Comparison of ENCODE assay signal across 8 cellular contexts in the genomic region with DNA sequence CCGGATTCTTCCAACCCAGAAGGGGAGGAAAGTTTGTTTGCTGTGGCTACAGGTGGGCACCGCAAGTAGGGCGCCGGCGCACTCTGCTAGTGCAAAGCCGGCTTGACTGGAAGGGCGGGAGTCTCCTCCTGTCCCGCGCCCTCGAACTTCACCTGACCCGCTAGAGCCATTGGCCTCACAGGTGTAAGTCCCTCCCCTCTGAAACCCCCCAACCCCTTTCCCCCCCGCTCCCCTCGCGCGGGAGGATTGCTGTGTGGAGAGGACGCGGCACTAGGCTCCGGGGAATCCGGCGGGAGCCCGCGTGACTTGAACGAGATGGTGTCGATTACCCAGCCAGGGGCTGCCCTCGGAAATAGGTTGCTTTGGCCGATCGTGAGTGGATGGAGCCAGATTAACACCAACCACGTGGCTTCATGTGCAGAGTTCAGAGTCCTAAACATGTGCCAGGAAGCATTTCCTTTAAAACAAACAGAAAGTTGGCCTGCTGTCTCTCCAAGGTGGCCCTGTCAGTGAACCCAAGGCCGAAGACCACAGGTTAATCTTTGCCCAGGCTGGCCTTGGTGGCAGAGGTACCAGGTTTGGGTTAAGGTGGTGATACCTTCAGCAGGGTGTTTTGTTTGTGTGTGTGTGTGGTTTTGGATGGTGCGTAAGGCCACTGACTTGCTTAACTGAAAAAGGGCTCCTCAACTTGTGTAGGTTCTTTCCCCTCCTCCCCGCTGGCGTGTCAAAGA. TPM values are rescaled to one million over a fixed set of nuclear protein-coding genes. Genes with fewer than 3 reads are reported as not detected.
DNase-seq lines count a peak whose midpoint lies in the region; ATAC-seq and TF ChIP-seq lines count a peak whose summit lies in the region.

No MANE protein-coding gene starts in this region.

- H3K4me3 ChIP-seq in gastroesophageal sphincter (peak overlapping the region; percentile 40 to 65), prostate gland (peak overlapping the region; percentile 66 to 75), urinary bladder (ENCODE audit: low read depth, low read length) (peak overlapping the region; percentile 63)

- H3K36me3 ChIP-seq in gastroesophageal sphincter, result no peaks in the 10 kb centered on the region
- H3K36me3 ChIP-seq in prostate gland, result no peaks in the 10 kb centered on the region
- no peaks in the 10 kb centered on the region for H3K36me3 ChIP-seq in urinary bladder (ENCODE audit: insufficient read depth)

- TF ChIP-seq CTCF in gastroesophageal sphincter (IDR thresholded peaks at IDR 0.05) (no peak), prostate gland (IDR thresholded peaks at IDR 0.05) (peak in 2 of 4 experiments; percentile 1 to 56)

- no peak for TF ChIP-seq EP300 in gastroesophageal sphincter (IDR thresholded peaks at IDR 0.05)

- intact Hi-C loops in prostate gland (cut with DNase I), result loop anchor here (5.0 kb wide), 2 partner anchors 138 to 178 kb away; no protein-coding TSS in a partner anchor

- TF ChIP-seq POLR2A in gastroesophageal sphincter (IDR thresholded peaks at IDR 0.05) (no peak), prostate gland (IDR thresholded peaks at IDR 0.05) (no peak)

- DNase-seq in NCI-H748 (lab: John Stamatoyannopoulos, UW; ENCODE audit: unreplicated experiment) (peak; percentile 60), NCI-H748 treated with DMSO at 0.1 percent for 48 hours (lab: John Stamatoyannopoulos, UW) (no peak), HuH-7.5 (ENCODE audit: low spot score) (peak; percentile 46), prostate gland (ENCODE audit: low spot score) (peak; percentile 34), cortex of kidney (lab: John Stamatoyannopoulos, UW) (no peak)
- peak; percentile 44 to 51 (median 50) for DNase-seq in activated CD8-positive, alpha-beta memory T cell treated with anti-CD3 and anti-CD28 coated beads for 48 hours (ENCODE audit: low read depth in 2 of 3, low spot score in 2 of 3)

- H3K4me1 ChIP-seq in gastroesophageal sphincter (peaks cover 0 to 30% (median 4%) of the 10 kb centered on the region in 3 donors), prostate gland (replicated peaks) (no peaks in the 10 kb centered on the region), urinary bladder (ENCODE audit: insufficient read depth) (peaks cover 4% of the 10 kb centered on the region)

- H3K27ac ChIP-seq in gastroesophageal sphincter (peak overlapping the region in 3 of 4 donors; percentile 58 to 86 (median 77)), prostate gland (peak overlapping the region; percentile 86 to 90), urinary bladder (ENCODE audit: low read depth) (no peak overlapping the region)

- H3K9me3 ChIP-seq in gastroesophageal sphincter (no peaks in the 10 kb centered on the region), prostate gland (no peaks in the 10 kb centered on the region)

- peak; percentile 23 for ATAC-seq in gastroesophageal sphincter

- peaks cover 36% of the 10 kb centered on the region for H3K27me3 ChIP-seq in gastroesophageal sphincter
- no peaks in the 10 kb centered on the region for H3K27me3 ChIP-seq in prostate gland (replicated peaks; ENCODE audit: insufficient read depth)

- 0 to 40% methylated on average over 2 of the region's 32 CpGs for WGBS in gastroesophageal sphincter (ENCODE audit: low coverage in 1 of 2), 2 donors
- 15% methylated on average over 32 of the region's 32 CpGs for WGBS in prostate gland
- 17% methylated on average over 32 of the region's 32 CpGs for WGBS in urinary bladder

RNA-seq across cellular contexts. Expression of gene IQGAP2, which starts 1.0 kb away (rescaled TPM):
- total RNA-seq in gastroesophageal sphincter, result 10 to 100 TPM; 15.7 to 34.4 (median 25.8) TPM
- total RNA-seq in prostate gland, result 10 to 100 TPM; 41.5 to 64.9 TPM
- 29.6 TPM for total RNA-seq in urinary bladder
- 4.5 TPM for polyA plus RNA-seq in urinary bladder

Comparison
In these comparisons a context has a peak if more than half of its experiments do, and no peak if none do; other contexts are left out.
1. DNase-seq: peak in NCI-H748 (single experiment), HuH-7.5 (single experiment), activated CD8-positive, alpha-beta memory T cell treated with anti-CD3 and anti-CD28 coated beads for 48 hours (3 of 3) and prostate gland (single experiment); none in NCI-H748 treated with DMSO at 0.1 percent for 48 hours (single experiment) and cortex of kidney (single experiment).
2. Peak in every context shown above with its lines, with median percentiles within 50 percentile points of each other: H3K4me3 ChIP-seq.